ENCODE assay signal across 22 cellular contexts in the genomic region with DNA sequence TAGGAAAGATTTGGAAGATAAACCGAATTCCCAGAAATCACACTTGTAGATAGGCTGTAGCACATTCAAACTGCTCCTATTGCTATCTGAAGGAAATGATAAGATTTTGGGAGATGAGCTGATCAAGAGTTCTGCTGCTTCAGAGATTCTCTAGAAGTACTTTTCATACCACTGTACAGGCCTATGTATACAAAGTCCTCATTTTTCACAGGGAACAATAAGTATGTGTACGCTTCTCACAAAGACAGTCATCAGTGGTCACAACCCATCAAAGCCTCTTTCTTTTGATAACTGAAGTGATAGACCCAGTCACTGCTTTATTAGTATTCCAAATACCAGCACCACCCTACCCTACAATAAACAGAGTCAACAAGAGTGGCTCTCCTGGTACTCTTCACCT. TPM values are rescaled to one million over a fixed set of nuclear protein-coding genes. Genes with fewer than 3 reads are reported as not detected.
A peak's percentile ranks its signal among the peaks of the same experiment; 100 is the strongest.
DNase-seq lines count a peak whose midpoint lies in the region; ATAC-seq and TF ChIP-seq lines count a peak whose summit lies in the region.
"Had no signal": no experiment of that assay in that cellular context is flagged by ENCODE, and none has a peak within 500 bp of the region (broad histone marks: within the 10 kb centered on the region; RNA-seq: fewer than 3 reads in every experiment).

No MANE protein-coding gene starts in this region.

- peaks cover 2% of the 10 kb centered on the region for H3K9me3 Mint-ChIP-seq in memory B cell

- no peak overlapping the region for H3K4me3 Mint-ChIP-seq in memory B cell
- H3K4me3 Mint-ChIP-seq: CD4-positive, alpha-beta T cell had no signal

- H3K4me1 Mint-ChIP-seq in memory B cell, result no peaks in the 10 kb centered on the region

- peak overlapping the region; percentile 65 for H3K27ac Mint-ChIP-seq in memory B cell
- H3K27ac Mint-ChIP-seq: CD4-positive, alpha-beta T cell had no signal

- TF ChIP-seq CTCF in dorsolateral prefrontal cortex (IDR thresholded peaks at IDR 0.05 in 54 of 56, conservative IDR thresholded peaks at IDR 0.05 in 2 of 56; ENCODE audit: low read depth in 1 of 56, partially characterized antibody in 56 of 56), result no peak

- H3K4me3 ChIP-seq in dorsolateral prefrontal cortex, result no peak overlapping the region
- H3K4me3 ChIP-seq: GM12878, K562, PC-9 had no signal

- no peaks in the 10 kb centered on the region for H3K27me3 ChIP-seq in dorsolateral prefrontal cortex

- ATAC-seq in memory B cell (ENCODE audit: low read depth) (no peak), esophagus mucosa (no peak)
- ATAC-seq: GM12878, K562 had no signal

- DNase-seq in Ammon's horn (ENCODE audit: low spot score) (peak; percentile 79), dorsolateral prefrontal cortex (no peak), memory B cell (ENCODE audit: low spot score in 2 of 2) (no peak), substantia nigra (lab: John Stamatoyannopoulos, UW) (peak in 4 of 49 donors; percentile 11 to 46 (median 26)), NCI-H1092 treated with DMSO at 0.1 percent for 48 hours (lab: John Stamatoyannopoulos, UW) (no peak), NCI-H187 treated with DMSO at 0.1 percent for 48 hours (lab: John Stamatoyannopoulos, UW) (no peak)
- DNase-seq: 8988T; ACHN; CD4-positive, alpha-beta T cell; DMS53; GOT3; HCEC 1CT; Kasumi-1; NCI-H1694; NCI-H2081; NCI-H2227 treated with DMSO at 0.1 percent for 48 hours; NCI-H526 treated with DMSO at 0.1 percent for 48 hours; PC-9; Right ventricle myocardium superior had no signal

- H3K27ac ChIP-seq in dorsolateral prefrontal cortex (peak overlapping the region; percentile 47 to 99 (median 94)), substantia nigra (ENCODE audit: low read depth, low read length, poor library complexity, severe bottlenecking) (peak overlapping the region; percentile 93)
- H3K27ac ChIP-seq: PC-9 had no signal

- peaks cover 5% of the 10 kb centered on the region for H3K36me3 Mint-ChIP-seq in memory B cell

- intact Hi-C loops in dorsolateral prefrontal cortex (cut with DNase I), result no loop called here

- H3K27me3 Mint-ChIP-seq in memory B cell, result no peaks in the 10 kb centered on the region
- H3K27me3 Mint-ChIP-seq: CD4-positive, alpha-beta T cell had no signal

RNA-seq across cellular contexts. Expression of gene SEPTIN7, which starts 15.6 kb away (rescaled TPM):
- total RNA-seq in dorsolateral prefrontal cortex (1,000 to 10,000 TPM in 1 of 120 experiments, 100 to 1,000 TPM in 119; 401 to 1,012 (median 568) TPM), esophagus mucosa (102 TPM)
